In the genomic region with DNA sequence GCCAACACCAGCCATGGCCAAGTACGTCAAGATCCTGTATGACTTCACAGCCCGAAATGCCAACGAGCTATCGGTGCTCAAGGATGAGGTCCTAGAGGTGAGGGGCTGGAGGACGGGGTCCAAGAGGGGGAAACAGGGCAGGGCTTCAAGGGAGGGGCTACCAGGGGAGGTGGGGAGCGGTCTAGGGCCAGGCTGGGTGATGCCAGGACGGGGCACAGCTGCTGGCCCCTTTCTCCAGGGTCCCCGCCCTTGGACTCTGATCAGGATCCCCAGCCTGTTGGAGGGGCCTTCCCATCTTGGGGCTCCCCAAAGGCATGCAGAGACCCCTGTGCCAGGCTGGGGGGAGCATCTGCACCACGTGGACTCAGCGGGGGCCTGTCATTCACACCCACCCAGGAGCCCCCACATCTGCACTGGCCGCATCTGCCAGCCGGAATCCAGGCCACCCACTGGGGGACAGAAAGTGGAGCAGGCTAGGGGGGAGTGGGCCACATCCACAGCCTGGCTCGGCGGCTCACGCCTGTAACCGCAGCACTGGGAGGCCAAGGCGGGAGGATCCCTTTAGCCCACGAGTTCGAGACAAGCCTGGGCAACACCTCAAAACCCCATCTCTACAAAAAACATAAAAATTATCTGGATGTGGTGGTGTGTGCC, we compare ENCODE assay signal across 1 cellular context.
TF ChIP-seq lines count a peak whose summit lies in the region.

No MANE protein-coding gene starts in this region.

TF ChIP-seq in WTC11, 78 proteins besides CTCF, POLR2A, EP300 and RAD21 (continued from another document):
- TF ChIP-seq ARID4B (CRISPR knock-in tag; IDR thresholded peaks at IDR 0.05; ENCODE audit: borderline replicate concordance) (no peak), ATF3 (CRISPR knock-in tag; conservative IDR thresholded peaks at IDR 0.05) (no peak)
- TF ChIP-seq, protein P1, sequence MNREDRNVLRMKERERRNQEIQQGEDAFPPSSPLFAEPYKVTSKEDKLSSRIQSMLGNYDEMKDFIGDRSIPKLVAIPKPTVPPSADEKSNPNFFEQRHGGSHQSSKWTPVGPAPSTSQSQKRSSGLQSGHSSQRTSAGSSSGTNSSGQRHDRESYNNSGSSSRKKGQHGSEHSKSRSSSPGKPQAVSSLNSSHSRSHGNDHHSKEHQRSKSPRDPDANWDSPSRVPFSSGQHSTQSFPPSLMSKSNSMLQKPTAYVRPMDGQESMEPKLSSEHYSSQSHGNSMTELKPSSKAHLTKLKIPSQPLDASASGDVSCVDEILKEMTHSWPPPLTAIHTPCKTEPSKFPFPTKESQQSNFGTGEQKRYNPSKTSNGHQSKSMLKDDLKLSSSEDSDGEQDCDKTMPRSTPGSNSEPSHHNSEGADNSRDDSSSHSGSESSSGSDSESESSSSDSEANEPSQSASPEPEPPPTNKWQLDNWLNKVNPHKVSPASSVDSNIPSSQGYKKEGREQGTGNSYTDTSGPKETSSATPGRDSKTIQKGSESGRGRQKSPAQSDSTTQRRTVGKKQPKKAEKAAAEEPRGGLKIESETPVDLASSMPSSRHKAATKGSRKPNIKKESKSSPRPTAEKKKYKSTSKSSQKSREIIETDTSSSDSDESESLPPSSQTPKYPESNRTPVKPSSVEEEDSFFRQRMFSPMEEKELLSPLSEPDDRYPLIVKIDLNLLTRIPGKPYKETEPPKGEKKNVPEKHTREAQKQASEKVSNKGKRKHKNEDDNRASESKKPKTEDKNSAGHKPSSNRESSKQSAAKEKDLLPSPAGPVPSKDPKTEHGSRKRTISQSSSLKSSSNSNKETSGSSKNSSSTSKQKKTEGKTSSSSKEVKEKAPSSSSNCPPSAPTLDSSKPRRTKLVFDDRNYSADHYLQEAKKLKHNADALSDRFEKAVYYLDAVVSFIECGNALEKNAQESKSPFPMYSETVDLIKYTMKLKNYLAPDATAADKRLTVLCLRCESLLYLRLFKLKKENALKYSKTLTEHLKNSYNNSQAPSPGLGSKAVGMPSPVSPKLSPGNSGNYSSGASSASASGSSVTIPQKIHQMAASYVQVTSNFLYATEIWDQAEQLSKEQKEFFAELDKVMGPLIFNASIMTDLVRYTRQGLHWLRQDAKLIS (CRISPR knock-in tag; IDR thresholded peaks at IDR 0.05; ENCODE audit: borderline replicate concordance) = no peak
TF ChIP-seq in WTC11: peak in this region for 0.
